In the genomic region with DNA sequence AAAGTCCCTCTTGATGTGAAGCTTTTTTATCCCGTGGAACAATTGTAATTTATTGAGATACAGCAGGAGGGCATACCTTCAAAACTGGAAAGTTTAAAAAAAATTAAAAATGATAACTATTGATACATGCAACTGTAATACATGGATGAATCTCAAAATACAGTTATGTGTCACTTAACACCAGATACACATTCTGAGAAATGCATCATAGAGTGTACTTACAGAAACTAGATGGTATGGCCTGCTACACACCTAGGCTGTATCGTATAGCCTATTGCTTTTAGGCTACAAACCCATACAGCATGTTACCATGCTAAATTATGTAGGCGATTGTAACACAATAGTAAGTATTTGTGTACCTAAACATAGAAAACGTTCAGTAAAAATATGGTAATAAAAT, we compare ENCODE assay signal across 37 cellular contexts. TPM values are rescaled to one million over a fixed set of nuclear protein-coding genes. Genes with fewer than 3 reads are reported as not detected.
"Had no signal": no experiment of that assay in that cellular context is flagged by ENCODE, and none has a peak within 500 bp of the region (broad histone marks: within the 10 kb centered on the region; RNA-seq: fewer than 3 reads in every experiment).

No MANE protein-coding gene starts in this region.

- H3K27me3 ChIP-seq: brain microvascular endothelial cell, SJCRH30 had no signal

- H3K36me3 Mint-ChIP-seq: activated naive CD8-positive, alpha-beta T cell treated with anti-CD3 and anti-CD28 coated beads for 36 hours had no signal

- ATAC-seq: activated CD8-positive, alpha-beta T cell treated with anti-CD3 and anti-CD28 coated beads, Interleukin-2, amount 10 ng/mL, durations not matched to agents 7 days and 5 days; Panc1 had no signal

- H3K27ac ChIP-seq: brain microvascular endothelial cell, SJCRH30, SK-N-MC, WERI-Rb-1 had no signal

- H3K27ac Mint-ChIP-seq: activated CD4-positive, alpha-beta T cell treated with anti-CD3 and anti-CD28 coated beads, Interleukin-2, amount 10 ng/mL, durations not matched to agents 24 days and 14 days; activated CD8-positive, alpha-beta T cell treated with anti-CD3 and anti-CD28 coated beads, Interleukin-2, amount 10 ng/mL, durations not matched to agents 7 days and 5 days; activated naive CD8-positive, alpha-beta T cell treated with anti-CD3 and anti-CD28 coated beads for 36 hours; activated T-cell treated with anti-CD3 and anti-CD28 coated beads, Interleukin-2, amount 50 U/mL, for 24 hours had no signal

- H3K4me3 ChIP-seq: SJCRH30, SK-N-MC had no signal

- H3K9me3 Mint-ChIP-seq: activated naive CD8-positive, alpha-beta T cell treated with anti-CD3 and anti-CD28 coated beads for 36 hours; activated T-cell treated with anti-CD3 and anti-CD28 coated beads, Interleukin-2, amount 50 U/mL, for 24 hours had no signal

- H3K4me3 Mint-ChIP-seq: activated CD4-positive, alpha-beta T cell treated with anti-CD3 and anti-CD28 coated beads, Interleukin-2, amount 10 ng/mL, durations not matched to agents 24 days and 14 days; activated CD8-positive, alpha-beta T cell treated with anti-CD3 and anti-CD28 coated beads, Interleukin-2, amount 10 ng/mL, durations not matched to agents 7 days and 5 days; activated naive CD8-positive, alpha-beta T cell treated with anti-CD3 and anti-CD28 coated beads for 36 hours; activated T-cell treated with anti-CD3 and anti-CD28 coated beads, Interleukin-2, amount 50 U/mL, for 24 hours had no signal

- H3K36me3 ChIP-seq: brain microvascular endothelial cell, SJCRH30, WERI-Rb-1 had no signal

- DNase-seq: activated CD4-positive, alpha-beta T cell treated with anti-CD3 and anti-CD28 coated beads for 1 hour; activated CD4-positive, alpha-beta T cell treated with anti-CD3 and anti-CD28 coated beads, Interleukin-2, amount 10 ng/mL, durations not matched to agents 24 days and 14 days; activated CD4-positive, alpha-beta T cell treated with anti-CD3 and anti-CD28 coated beads, Interleukin-2, amount 50 U/mL, for 4 hours; activated CD4-positive, CD25-positive, alpha-beta regulatory T cell; activated CD8-positive, alpha-beta T cell treated with anti-CD3 and anti-CD28 coated beads, Interleukin-2, amount 10 ng/mL, durations not matched to agents 7 days and 5 days; activated effector memory CD4-positive, alpha-beta T cell treated with anti-CD3 and anti-CD28 coated beads, Interleukin-2, amount 50 U/mL, for 16 hours; activated naive CD4-positive, alpha-beta T cell; activated naive CD4-positive, alpha-beta T cell treated with anti-CD3 and anti-CD28 coated beads, Interleukin-2, amount 50 U/mL, for 16 hours; activated naive CD8-positive, alpha-beta T cell treated with anti-CD3 and anti-CD28 coated beads for 36 hours; activated T-cell treated with anti-CD3 and anti-CD28 coated beads, Interleukin-2, amount 50 U/mL, for 24 hours; amniotic stem cell; aorta; brain microvascular endothelial cell; central memory CD4-positive, alpha-beta T cell; Kasumi-1; KG1; MM.1S; MV-4-11; NCI-H1092; NCI-H1417; NCI-H146; NCI-H187; NCI-H2081; NCI-H2171 treated with DMSO at 0.1 percent for 48 hours; NCI-H2227 treated with DMSO at 0.1 percent for 48 hours; NCI-H446; NCI-H510A treated with DMSO at 0.1 percent for 48 hours; NCI-H526 treated with DMSO at 0.1 percent for 48 hours; NCI-H774; SHP77; SJCRH30; T1000; WERI-Rb-1 had no signal

- H3K9me3 ChIP-seq: SJCRH30 had no signal

RNA-seq across cellular contexts. Expression of a gene that starts 7.1 kb away (rescaled TPM):
- total RNA-seq: activated CD4-positive, alpha-beta T cell treated with anti-CD3 and anti-CD28 coated beads, Interleukin-2, amount 10 ng/mL, durations not matched to agents 24 days and 14 days; activated CD8-positive, alpha-beta T cell treated with anti-CD3 and anti-CD28 coated beads, Interleukin-2, amount 10 ng/mL, durations not matched to agents 7 days and 5 days; activated naive CD8-positive, alpha-beta T cell treated with anti-CD3 and anti-CD28 coated beads for 36 hours; T-helper 1 cell treated with Interleukin-12 subunit alpha and Interleukin-12 subunit beta and Interleukin-4 antibody, amounts not matched to agents 30 ng/mL and 1 ng/mL, for 36 hours; T-helper 2 cell treated with Interferon-gamma antibody and Interleukin-4, amounts not matched to agents 100 ng/mL and 5 ng/mL, for 36 hours had no signal
- polyA plus RNA-seq: aorta had no signal
